Comparison of ENCODE assay signal across 1 cellular context in the genomic region with DNA sequence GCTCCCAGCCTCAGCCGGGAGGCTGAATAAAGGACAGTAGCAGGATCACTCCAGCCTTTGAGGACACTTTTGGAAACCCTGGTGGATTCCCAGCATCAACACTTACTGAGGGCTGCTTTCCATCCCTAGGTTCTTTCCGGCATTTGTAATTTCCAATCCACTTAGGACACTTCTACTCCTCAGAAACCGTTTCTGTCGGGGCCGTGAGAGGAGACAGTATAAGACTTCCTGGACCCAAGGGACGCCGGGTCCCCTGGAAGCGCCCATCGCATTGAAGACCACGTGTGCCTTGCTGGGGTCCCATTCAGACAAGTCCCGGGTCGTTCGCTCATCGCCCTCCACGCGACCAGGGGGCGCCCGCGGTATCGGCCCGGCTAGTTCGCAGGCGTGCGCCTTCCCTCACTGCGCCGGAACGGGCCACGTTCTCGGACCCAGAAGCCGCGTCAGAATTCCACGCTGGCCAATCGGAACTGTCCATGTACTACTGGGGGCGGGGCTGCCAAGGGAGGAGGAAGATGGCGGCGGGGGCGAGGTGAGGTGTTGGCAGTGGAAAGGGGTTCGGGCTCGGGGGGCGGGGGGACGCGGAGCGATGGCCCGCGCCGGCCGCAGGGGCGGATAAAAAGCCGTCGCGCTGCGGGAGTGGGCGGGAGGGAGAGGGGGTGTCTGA.
TF ChIP-seq lines count a peak whose summit lies in the region.

A gene (plus strand): TSS at position 479 of the 667 bp plus-strand sequence. CDS start 202 bp downstream, outside the sequence.

TF ChIP-seq in HepG2, 621 proteins besides CTCF, POLR2A, EP300 and RAD21 (continued from another document and continues in another):
- TF ChIP-seq, protein P1, sequence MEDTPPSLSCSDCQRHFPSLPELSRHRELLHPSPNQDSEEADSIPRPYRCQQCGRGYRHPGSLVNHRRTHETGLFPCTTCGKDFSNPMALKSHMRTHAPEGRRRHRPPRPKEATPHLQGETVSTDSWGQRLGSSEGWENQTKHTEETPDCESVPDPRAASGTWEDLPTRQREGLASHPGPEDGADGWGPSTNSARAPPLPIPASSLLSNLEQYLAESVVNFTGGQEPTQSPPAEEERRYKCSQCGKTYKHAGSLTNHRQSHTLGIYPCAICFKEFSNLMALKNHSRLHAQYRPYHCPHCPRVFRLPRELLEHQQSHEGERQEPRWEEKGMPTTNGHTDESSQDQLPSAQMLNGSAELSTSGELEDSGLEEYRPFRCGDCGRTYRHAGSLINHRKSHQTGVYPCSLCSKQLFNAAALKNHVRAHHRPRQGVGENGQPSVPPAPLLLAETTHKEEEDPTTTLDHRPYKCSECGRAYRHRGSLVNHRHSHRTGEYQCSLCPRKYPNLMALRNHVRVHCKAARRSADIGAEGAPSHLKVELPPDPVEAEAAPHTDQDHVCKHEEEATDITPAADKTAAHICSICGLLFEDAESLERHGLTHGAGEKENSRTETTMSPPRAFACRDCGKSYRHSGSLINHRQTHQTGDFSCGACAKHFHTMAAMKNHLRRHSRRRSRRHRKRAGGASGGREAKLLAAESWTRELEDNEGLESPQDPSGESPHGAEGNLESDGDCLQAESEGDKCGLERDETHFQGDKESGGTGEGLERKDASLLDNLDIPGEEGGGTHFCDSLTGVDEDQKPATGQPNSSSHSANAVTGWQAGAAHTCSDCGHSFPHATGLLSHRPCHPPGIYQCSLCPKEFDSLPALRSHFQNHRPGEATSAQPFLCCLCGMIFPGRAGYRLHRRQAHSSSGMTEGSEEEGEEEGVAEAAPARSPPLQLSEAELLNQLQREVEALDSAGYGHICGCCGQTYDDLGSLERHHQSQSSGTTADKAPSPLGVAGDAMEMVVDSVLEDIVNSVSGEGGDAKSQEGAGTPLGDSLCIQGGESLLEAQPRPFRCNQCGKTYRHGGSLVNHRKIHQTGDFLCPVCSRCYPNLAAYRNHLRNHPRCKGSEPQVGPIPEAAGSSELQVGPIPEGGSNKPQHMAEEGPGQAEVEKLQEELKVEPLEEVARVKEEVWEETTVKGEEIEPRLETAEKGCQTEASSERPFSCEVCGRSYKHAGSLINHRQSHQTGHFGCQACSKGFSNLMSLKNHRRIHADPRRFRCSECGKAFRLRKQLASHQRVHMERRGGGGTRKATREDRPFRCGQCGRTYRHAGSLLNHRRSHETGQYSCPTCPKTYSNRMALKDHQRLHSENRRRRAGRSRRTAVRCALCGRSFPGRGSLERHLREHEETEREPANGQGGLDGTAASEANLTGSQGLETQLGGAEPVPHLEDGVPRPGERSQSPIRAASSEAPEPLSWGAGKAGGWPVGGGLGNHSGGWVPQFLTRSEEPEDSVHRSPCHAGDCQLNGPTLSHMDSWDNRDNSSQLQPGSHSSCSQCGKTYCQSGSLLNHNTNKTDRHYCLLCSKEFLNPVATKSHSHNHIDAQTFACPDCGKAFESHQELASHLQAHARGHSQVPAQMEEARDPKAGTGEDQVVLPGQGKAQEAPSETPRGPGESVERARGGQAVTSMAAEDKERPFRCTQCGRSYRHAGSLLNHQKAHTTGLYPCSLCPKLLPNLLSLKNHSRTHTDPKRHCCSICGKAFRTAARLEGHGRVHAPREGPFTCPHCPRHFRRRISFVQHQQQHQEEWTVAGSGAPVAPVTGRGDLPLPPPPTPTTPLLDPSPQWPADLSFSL (CRISPR knock-in tag; IDR thresholded peaks at IDR 0.05), result no peak
- peak in 1 of 2 experiments; percentile 94; a peak in 2 of 4 replicates for TF ChIP-seq KLF16 (CRISPR knock-in tag; IDR thresholded peaks at IDR 0.05)
- peak; percentile 29 for TF ChIP-seq AGO1 (IDR thresholded peaks at IDR 0.05; ENCODE audit: low read depth, low read length, poor library complexity, severe bottlenecking)
- TF ChIP-seq PAX8 (CRISPR knock-in tag; IDR thresholded peaks at IDR 0.05; ENCODE audit: borderline replicate concordance), result no peak; the same call in 1 of the 2 replicates
- TF ChIP-seq, protein P2, sequence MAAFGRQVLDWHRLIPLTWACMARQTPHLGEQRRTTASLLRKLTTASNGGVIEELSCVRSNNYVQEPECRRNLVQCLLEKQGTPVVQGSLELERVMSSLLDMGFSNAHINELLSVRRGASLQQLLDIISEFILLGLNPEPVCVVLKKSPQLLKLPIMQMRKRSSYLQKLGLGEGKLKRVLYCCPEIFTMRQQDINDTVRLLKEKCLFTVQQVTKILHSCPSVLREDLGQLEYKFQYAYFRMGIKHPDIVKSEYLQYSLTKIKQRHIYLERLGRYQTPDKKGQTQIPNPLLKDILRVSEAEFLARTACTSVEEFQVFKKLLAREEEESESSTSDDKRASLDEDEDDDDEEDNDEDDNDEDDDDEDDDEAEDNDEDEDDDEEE (CRISPR knock-in tag; IDR thresholded peaks at IDR 0.05), result no peak; the same call in 1 of the 2 replicates
- TF ChIP-seq JUN (CRISPR knock-in tag; IDR thresholded peaks at IDR 0.05), result peak; percentile 34; the same call in 1 of the 2 replicates
- TF ChIP-seq, protein P3, sequence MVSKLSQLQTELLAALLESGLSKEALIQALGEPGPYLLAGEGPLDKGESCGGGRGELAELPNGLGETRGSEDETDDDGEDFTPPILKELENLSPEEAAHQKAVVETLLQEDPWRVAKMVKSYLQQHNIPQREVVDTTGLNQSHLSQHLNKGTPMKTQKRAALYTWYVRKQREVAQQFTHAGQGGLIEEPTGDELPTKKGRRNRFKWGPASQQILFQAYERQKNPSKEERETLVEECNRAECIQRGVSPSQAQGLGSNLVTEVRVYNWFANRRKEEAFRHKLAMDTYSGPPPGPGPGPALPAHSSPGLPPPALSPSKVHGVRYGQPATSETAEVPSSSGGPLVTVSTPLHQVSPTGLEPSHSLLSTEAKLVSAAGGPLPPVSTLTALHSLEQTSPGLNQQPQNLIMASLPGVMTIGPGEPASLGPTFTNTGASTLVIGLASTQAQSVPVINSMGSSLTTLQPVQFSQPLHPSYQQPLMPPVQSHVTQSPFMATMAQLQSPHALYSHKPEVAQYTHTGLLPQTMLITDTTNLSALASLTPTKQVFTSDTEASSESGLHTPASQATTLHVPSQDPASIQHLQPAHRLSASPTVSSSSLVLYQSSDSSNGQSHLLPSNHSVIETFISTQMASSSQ (IDR thresholded peaks at IDR 0.05; ENCODE audit: low read depth), result no peak
- TF ChIP-seq, protein P3 (CRISPR knock-in tag; IDR thresholded peaks at IDR 0.05; ENCODE audit: borderline replicate concordance), result peak; percentile 77; the same call in 1 of the 2 replicates
- no peak for TF ChIP-seq ZNF780A (CRISPR knock-in tag; IDR thresholded peaks at IDR 0.05)
- peak; percentile 20 for TF ChIP-seq HNRNPK (IDR thresholded peaks at IDR 0.05; ENCODE audit: low read depth, low read length, poor library complexity, severe bottlenecking)
- TF ChIP-seq ZNF549 (CRISPR knock-in tag; IDR thresholded peaks at IDR 0.05), result no peak
- peak; percentile 97 for TF ChIP-seq YEATS2 (CRISPR knock-in tag; IDR thresholded peaks at IDR 0.05; ENCODE audit: borderline replicate concordance)
- TF ChIP-seq NFYB (CRISPR knock-in tag; IDR thresholded peaks at IDR 0.05), result peak; percentile 84
- TF ChIP-seq ZNF782 (CRISPR knock-in tag; IDR thresholded peaks at IDR 0.05; ENCODE audit: borderline replicate concordance), result 0 out of 2 replicates have a peak, but pooled peaks have one; percentile 53
- TF ChIP-seq NCOA2 (CRISPR knock-in tag; IDR thresholded peaks at IDR 0.05), result peak; percentile 25; the same call in 1 of the 2 replicates
- TF ChIP-seq ZSCAN9 (CRISPR knock-in tag; IDR thresholded peaks at IDR 0.05; ENCODE audit: borderline replicate concordance), result peak; percentile 91
- TF ChIP-seq, protein P4, sequence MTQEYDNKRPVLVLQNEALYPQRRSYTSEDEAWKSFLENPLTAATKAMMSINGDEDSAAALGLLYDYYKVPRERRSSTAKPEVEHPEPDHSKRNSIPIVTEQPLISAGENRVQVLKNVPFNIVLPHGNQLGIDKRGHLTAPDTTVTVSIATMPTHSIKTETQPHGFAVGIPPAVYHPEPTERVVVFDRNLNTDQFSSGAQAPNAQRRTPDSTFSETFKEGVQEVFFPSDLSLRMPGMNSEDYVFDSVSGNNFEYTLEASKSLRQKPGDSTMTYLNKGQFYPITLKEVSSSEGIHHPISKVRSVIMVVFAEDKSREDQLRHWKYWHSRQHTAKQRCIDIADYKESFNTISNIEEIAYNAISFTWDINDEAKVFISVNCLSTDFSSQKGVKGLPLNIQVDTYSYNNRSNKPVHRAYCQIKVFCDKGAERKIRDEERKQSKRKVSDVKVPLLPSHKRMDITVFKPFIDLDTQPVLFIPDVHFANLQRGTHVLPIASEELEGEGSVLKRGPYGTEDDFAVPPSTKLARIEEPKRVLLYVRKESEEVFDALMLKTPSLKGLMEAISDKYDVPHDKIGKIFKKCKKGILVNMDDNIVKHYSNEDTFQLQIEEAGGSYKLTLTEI (CRISPR knock-in tag; conservative IDR thresholded peaks at IDR 0.05), result no peak
- TF ChIP-seq NPAS2 (CRISPR knock-in tag; IDR thresholded peaks at IDR 0.05; ENCODE audit: borderline replicate concordance), result no peak
- TF ChIP-seq MZF1 (CRISPR knock-in tag; IDR thresholded peaks at IDR 0.05; ENCODE audit: borderline replicate concordance), result no peak
- TF ChIP-seq, protein P5, sequence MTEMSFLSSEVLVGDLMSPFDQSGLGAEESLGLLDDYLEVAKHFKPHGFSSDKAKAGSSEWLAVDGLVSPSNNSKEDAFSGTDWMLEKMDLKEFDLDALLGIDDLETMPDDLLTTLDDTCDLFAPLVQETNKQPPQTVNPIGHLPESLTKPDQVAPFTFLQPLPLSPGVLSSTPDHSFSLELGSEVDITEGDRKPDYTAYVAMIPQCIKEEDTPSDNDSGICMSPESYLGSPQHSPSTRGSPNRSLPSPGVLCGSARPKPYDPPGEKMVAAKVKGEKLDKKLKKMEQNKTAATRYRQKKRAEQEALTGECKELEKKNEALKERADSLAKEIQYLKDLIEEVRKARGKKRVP (CRISPR knock-in tag; IDR thresholded peaks at IDR 0.05), result peak in 1 of 2 experiments; percentile 69; a peak in 1 of 4 replicates
- TF ChIP-seq TOE1 (CRISPR knock-in tag; IDR thresholded peaks at IDR 0.05), result peak; percentile 79; the same call in 1 of the 2 replicates
- TF ChIP-seq GTF2F1 (IDR thresholded peaks at IDR 0.05; ENCODE audit: low read length), result 0 out of 2 replicates have a peak, but pooled peaks have one; percentile 22
- TF ChIP-seq, protein P6, sequence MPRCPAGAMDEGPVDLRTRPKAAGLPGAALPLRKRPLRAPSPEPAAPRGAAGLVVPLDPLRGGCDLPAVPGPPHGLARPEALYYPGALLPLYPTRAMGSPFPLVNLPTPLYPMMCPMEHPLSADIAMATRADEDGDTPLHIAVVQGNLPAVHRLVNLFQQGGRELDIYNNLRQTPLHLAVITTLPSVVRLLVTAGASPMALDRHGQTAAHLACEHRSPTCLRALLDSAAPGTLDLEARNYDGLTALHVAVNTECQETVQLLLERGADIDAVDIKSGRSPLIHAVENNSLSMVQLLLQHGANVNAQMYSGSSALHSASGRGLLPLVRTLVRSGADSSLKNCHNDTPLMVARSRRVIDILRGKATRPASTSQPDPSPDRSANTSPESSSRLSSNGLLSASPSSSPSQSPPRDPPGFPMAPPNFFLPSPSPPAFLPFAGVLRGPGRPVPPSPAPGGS (CRISPR knock-in tag; IDR thresholded peaks at IDR 0.05), result peak; percentile 73; the same call in 1 of the 2 replicates
- TF ChIP-seq SRY (CRISPR knock-in tag; IDR thresholded peaks at IDR 0.05), result peak; percentile 65
- TF ChIP-seq, protein P7, sequence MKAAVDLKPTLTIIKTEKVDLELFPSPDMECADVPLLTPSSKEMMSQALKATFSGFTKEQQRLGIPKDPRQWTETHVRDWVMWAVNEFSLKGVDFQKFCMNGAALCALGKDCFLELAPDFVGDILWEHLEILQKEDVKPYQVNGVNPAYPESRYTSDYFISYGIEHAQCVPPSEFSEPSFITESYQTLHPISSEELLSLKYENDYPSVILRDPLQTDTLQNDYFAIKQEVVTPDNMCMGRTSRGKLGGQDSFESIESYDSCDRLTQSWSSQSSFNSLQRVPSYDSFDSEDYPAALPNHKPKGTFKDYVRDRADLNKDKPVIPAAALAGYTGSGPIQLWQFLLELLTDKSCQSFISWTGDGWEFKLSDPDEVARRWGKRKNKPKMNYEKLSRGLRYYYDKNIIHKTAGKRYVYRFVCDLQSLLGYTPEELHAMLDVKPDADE (CRISPR knock-in tag; IDR thresholded peaks at IDR 0.05), result no peak
- TF ChIP-seq ZNF713 (CRISPR knock-in tag; IDR thresholded peaks at IDR 0.05), result no peak
- TF ChIP-seq, protein P8, sequence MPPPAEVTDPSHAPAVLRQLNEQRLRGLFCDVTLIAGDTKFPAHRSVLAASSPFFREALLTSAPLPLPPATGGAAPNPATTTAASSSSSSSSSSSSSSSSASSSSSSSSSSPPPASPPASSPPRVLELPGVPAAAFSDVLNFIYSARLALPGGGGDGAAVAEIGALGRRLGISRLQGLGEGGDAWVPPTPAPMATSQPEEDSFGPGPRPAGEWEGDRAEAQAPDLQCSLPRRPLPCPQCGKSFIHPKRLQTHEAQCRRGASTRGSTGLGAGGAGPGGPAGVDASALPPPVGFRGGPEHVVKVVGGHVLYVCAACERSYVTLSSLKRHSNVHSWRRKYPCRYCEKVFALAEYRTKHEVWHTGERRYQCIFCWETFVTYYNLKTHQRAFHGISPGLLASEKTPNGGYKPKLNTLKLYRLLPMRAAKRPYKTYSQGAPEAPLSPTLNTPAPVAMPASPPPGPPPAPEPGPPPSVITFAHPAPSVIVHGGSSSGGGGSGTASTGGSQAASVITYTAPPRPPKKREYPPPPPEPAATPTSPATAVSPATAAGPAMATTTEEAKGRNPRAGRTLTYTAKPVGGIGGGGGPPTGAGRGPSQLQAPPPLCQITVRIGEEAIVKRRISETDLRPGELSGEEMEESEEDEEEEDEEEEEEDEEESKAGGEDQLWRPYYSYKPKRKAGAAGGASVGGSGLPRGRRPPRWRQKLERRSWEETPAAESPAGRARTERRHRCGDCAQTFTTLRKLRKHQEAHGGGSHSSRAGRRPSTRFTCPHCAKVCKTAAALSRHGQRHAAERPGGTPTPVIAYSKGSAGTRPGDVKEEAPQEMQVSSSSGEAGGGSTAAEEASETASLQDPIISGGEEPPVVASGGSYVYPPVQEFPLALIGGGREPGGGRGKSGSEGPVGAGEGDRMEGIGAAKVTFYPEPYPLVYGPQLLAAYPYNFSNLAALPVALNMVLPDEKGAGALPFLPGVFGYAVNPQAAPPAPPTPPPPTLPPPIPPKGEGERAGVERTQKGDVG (CRISPR knock-in tag; IDR thresholded peaks at IDR 0.05; ENCODE audit: borderline replicate concordance), result 0 out of 2 replicates have a peak, but pooled peaks have one; percentile 18
- no peak; the same call in 1 of the 2 replicates for TF ChIP-seq ZNF607 (CRISPR knock-in tag; IDR thresholded peaks at IDR 0.05; ENCODE audit: borderline replicate concordance)
